ENCODE assay signal across 8 cellular contexts in the genomic region with DNA sequence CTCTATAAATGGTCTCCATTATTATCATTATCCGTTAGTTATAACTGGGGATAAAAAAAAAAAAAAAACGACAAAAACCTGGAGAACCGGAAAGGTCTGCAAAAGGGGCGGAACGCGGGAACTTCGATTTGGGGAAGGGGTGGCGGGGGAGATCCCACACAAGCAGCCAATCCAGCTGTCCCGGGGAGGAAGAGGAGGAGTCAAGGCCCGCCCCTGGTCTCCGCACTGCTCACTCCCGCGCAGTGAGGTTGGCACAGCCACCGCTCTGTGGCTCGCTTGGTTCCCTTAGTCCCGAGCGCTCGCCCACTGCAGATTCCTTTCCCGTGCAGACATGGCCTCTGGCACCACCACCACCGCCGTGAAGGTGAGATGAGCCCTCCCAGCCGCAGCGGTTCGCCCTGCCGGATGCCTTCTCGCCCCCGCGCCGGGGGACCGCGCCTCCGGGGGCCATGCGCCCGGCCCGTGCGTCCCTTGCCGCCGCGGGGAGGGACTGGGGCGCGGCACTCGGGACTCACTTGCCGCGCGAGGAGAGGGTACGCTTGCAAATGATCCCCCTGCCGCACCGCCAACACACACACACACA. TPM values are rescaled to one million over a fixed set of nuclear protein-coding genes. Genes with fewer than 3 reads are reported as not detected.
DNase-seq lines count a peak whose midpoint lies in the region; ATAC-seq, FAIRE-seq and TF ChIP-seq lines count a peak whose summit lies in the region.

TSS of gene MTAP (plus strand) at position 219 of the 583 bp plus-strand sequence. CDS start at position 332, 113 bp downstream.

- H3K4me1 ChIP-seq in small intestine (ENCODE audit: control insufficient read depth in 2 of 2, insufficient read depth in 1 of 2, low read depth in 1 of 2, low read length in 1 of 2), result peaks cover 4% of the 10 kb centered on the region in 2 donors

- peak; percentile 91 for DNase-seq in NCI-H2029 (lab: John Stamatoyannopoulos, UW)
- peak; percentile 87 for DNase-seq in UCSD-AML1 (lab: John Stamatoyannopoulos, UW; ENCODE audit: unreplicated experiment)
- DNase-seq in bronchial epithelial cell (ENCODE audit: low read depth), result peak; percentile 81
- DNase-seq in iPS-NIHi7 (ENCODE audit: extremely low spot score), result peak; percentile 97
- DNase-seq in small intestine, result peak; percentile 87
- DNase-seq in ACHN, result no peak

- TF ChIP-seq CTCF in bronchial epithelial cell (IDR thresholded peaks at IDR 0.05; ENCODE audit: insufficient read depth, low read length, severe bottlenecking), result no peak

- peak within 1 kb of the TSS; percentile 61 to 90 for H3K27ac ChIP-seq in small intestine (ENCODE audit: low read depth in 1 of 2, low read length in 1 of 2)

- no peaks in the 10 kb centered on the region for H3K27me3 ChIP-seq in bronchial epithelial cell (ENCODE audit: control insufficient read depth, insufficient read depth, low read length)
- no peaks in the 10 kb centered on the region for H3K27me3 ChIP-seq in small intestine (ENCODE audit: control insufficient read depth in 2 of 2, insufficient read depth in 2 of 2, low read length in 2 of 2)

- peaks cover 5% of the 10 kb centered on the region for H3K36me3 ChIP-seq in bronchial epithelial cell (ENCODE audit: control insufficient read depth, insufficient read depth, low read length)
- H3K36me3 ChIP-seq in small intestine (ENCODE audit: control insufficient read depth in 2 of 2, insufficient read depth in 2 of 2, low read length in 2 of 2), result no peaks in the 10 kb centered on the region

- H3K4me3 ChIP-seq in bronchial epithelial cell (ENCODE audit: low read depth, low read length) (peak within 1 kb of the TSS; percentile 67), small intestine (ENCODE audit: low read depth in 1 of 2, low read length in 2 of 2) (peak within 1 kb of the TSS; percentile 75 to 76)

- peak; percentile 65 for TF ChIP-seq POLR2A in GM18505 (IDR thresholded peaks at IDR 0.05; ENCODE audit: borderline replicate concordance, extremely low read depth, insufficient read depth, insufficient read length)

- H3K9me3 ChIP-seq in small intestine (ENCODE audit: control insufficient read depth, low read depth), result no peaks in the 10 kb centered on the region

- FAIRE-seq in bronchial epithelial cell (lab: Jason Lieb, UNC) (no peak), small intestine (lab: Jason Lieb, UNC) (no peak)

- in situ Hi-C loops in ACHN (cut with HindIII; ENCODE audit: low pct_ligation_motif_present, low pct_unique_long_range_greater_than_20kb, low sequenced_read_pairs), result no loop called here

- 1% methylated on average over 36 to 48 of the region's 48 CpGs for WGBS in small intestine, 3 donors

- ATAC-seq in GM18505 (IDR thresholded peaks at IDR 0.05; ENCODE audit: unreplicated experiment), result peak; percentile 92
- peak; percentile 86 for ATAC-seq in HG02943 (IDR thresholded peaks at IDR 0.05; ENCODE audit: low read depth, unreplicated experiment)

RNA-seq across cellular contexts. Expression of gene MTAP, which starts in this region (rescaled TPM):
- total RNA-seq in bronchial epithelial cell, result 35.7 and 44.8 TPM in 2 replicates
- polyA plus RNA-seq in small intestine, result 10 to 100 TPM in 1 of 3 donors, 1 to 10 TPM in 2; 3.0 to 15.3 (median 5.8) TPM
